In genomic region chr5:176660860-176661641, GRCh38 we compare ENCODE assay signal across 8 cellular contexts.
DNase-seq lines count a peak whose midpoint lies in the region; ATAC-seq lines count a peak whose summit lies in the region.

No MANE protein-coding gene starts in this region.

- H3K4me3 Mint-ChIP-seq in central memory CD8-positive, alpha-beta T cell, result no peak overlapping the region

- H3K9me3 Mint-ChIP-seq in central memory CD8-positive, alpha-beta T cell, result no peaks in the 10 kb centered on the region

- peaks cover 3% of the 10 kb centered on the region for H3K36me3 Mint-ChIP-seq in central memory CD8-positive, alpha-beta T cell (ENCODE audit: insufficient read depth)

- DNase-seq in NCI-H1436 (lab: John Stamatoyannopoulos, UW) (peak; percentile 50), NCI-H1436 treated with DMSO at 0.1 percent for 48 hours (lab: John Stamatoyannopoulos, UW) (no peak), NCI-H2227 treated with DMSO at 0.1 percent for 48 hours (lab: John Stamatoyannopoulos, UW) (peak; percentile 37), left kidney (ENCODE audit: low read depth, low spot score) (peak; percentile 91)
- peak; percentile 71 to 76 for DNase-seq in activated CD4-positive, alpha-beta T cell treated with anti-CD3 and anti-CD28 coated beads for 24 hours (ENCODE audit: low read depth in 2 of 2)
- peak; percentile 64 to 74 for DNase-seq in central memory CD8-positive, alpha-beta T cell (ENCODE audit: low spot score in 2 of 2)
- peak; percentile 74 to 81 for DNase-seq in stimulated activated CD4-positive, alpha-beta T cell treated with anti-CD3 and anti-CD28 coated beads, Interleukin-4, amount 100 ng/mL, for 4 hours

- no peak overlapping the region for H3K27ac Mint-ChIP-seq in central memory CD8-positive, alpha-beta T cell (ENCODE audit: low read depth)

- peaks cover 24% of the 10 kb centered on the region for H3K27me3 Mint-ChIP-seq in central memory CD8-positive, alpha-beta T cell

- H3K4me1 Mint-ChIP-seq in central memory CD8-positive, alpha-beta T cell, result peaks cover 18% of the 10 kb centered on the region

- peak; percentile 72 for ATAC-seq in HG02885 (IDR thresholded peaks at IDR 0.05; ENCODE audit: poor library complexity, unreplicated experiment)
- peak; percentile 60 for ATAC-seq in central memory CD8-positive, alpha-beta T cell (replicated peaks; ENCODE audit: extremely low read depth, poor library complexity, severe bottlenecking)
